ENCODE assay signal across 18 cellular contexts in the genomic region with DNA sequence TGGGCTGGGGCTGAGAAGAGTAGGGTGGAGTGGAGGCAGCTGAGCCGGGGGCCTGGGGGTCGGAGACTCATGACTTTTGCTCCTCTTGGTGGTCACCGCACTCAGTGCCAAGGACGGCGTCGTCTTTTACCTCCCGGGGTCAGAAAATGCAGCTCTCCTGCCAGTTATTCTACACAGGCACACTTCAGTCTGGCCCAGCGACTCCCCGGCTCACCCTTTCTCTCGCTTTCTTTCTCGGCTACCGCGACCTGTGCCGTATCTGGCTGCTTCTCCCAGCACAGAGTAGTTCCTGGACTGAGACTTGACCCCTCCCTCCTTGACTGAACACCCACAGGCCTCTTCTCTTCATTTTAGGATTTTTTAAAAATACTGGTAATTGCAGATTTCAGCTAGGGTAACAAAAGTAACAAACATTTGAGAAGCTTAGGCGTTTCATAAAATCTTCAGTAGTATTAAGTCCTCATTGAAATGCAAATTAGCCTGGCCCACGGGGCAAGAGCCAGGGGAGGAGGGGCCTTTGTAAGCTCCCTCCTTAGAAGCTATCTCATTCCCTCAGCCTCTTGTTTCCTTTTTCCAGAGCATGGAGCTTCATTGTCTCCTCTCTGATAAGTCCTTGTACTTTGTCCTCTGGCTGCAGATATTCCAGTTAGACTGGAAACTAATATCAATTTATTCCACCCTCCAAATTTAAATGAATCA. TPM values are rescaled to one million over a fixed set of nuclear protein-coding genes. Genes with fewer than 3 reads are reported as not detected.
DNase-seq lines count a peak whose midpoint lies in the region; ATAC-seq, FAIRE-seq and TF ChIP-seq lines count a peak whose summit lies in the region.
"Had no signal": no experiment of that assay in that cellular context is flagged by ENCODE, and none has a peak within 500 bp of the region (broad histone marks: within the 10 kb centered on the region; RNA-seq: fewer than 3 reads in every experiment).

No MANE protein-coding gene starts in this region.

- H2BK15ac ChIP-seq in H9 (ENCODE audit: low read depth, low read length), result no peak overlapping the region
- H2BK15ac ChIP-seq in mesendoderm (replicated peaks; ENCODE audit: low read depth), result no peak overlapping the region

- H3K27ac Mint-ChIP-seq in CD4-positive, alpha-beta T cell, result no peak overlapping the region
- H3K27ac Mint-ChIP-seq in H9 (peak overlapping the region in 1 of 3 experiments; percentile 68; a peak in 1 of 7 replicates), astrocyte (ENCODE audit: unreplicated experiment) (peak overlapping the region; percentile 26)

- no peaks in the 10 kb centered on the region for H4K20me1 ChIP-seq in H9 (ENCODE audit: control insufficient read depth, insufficient read depth, insufficient read length)
- no peaks in the 10 kb centered on the region for H4K20me1 ChIP-seq in astrocyte (ENCODE audit: insufficient read depth, low read length)

- CTCF ChIA-PET in CD4-positive, alpha-beta T cell (lab: Charles Lee), result interaction anchor here (1.2 kb wide), 1 partner anchor 17 kb away, joined by 3 read pairs; no protein-coding TSS in a partner anchor

- H3K4me3 ChIP-seq in astrocyte (ENCODE audit: insufficient read depth, low read depth, low read length) (no peak overlapping the region), mesendoderm (ENCODE audit: low read length) (no peak overlapping the region)
- H3K4me3 ChIP-seq: prostate gland, suprapubic skin had no signal

- H3K4me3 Mint-ChIP-seq in CD4-positive, alpha-beta T cell, result peak overlapping the region; percentile 45
- H3K4me3 Mint-ChIP-seq in H9 (peak overlapping the region; percentile 58 to 90), astrocyte (ENCODE audit: unreplicated experiment) (no peak overlapping the region)

- H3K36me3 ChIP-seq in astrocyte (ENCODE audit: insufficient read depth, low read length) (no peaks in the 10 kb centered on the region), mesendoderm (ENCODE audit: control insufficient read depth, insufficient read depth, low read length) (no peaks in the 10 kb centered on the region)
- H3K36me3 ChIP-seq: prostate gland, suprapubic skin had no signal

- no peak for TF ChIP-seq CTCF in CD4-positive, alpha-beta T cell (IDR thresholded peaks at IDR 0.05)
- no peak for TF ChIP-seq CTCF in H9 (conservative IDR thresholded peaks at IDR 0.05)
- no peak for TF ChIP-seq CTCF in astrocyte (IDR thresholded peaks at IDR 0.05; ENCODE audit: insufficient read depth, low read depth, low read length)

- H3K4me2 ChIP-seq in H9 (ENCODE audit: insufficient read depth, insufficient read length, low read length), result peak overlapping the region; percentile 75
- no peak overlapping the region for H3K4me2 ChIP-seq in astrocyte (ENCODE audit: low read length)
- H3K4me2 ChIP-seq in mesendoderm (ENCODE audit: low read length), result peak overlapping the region; percentile 56

- H3K27ac ChIP-seq in CD4-positive, alpha-beta T cell (ENCODE audit: low read depth, low read length), result no peak overlapping the region
- H3K27ac ChIP-seq in H9 (ENCODE audit: insufficient read length, low read depth, low read length) (no peak overlapping the region), astrocyte (ENCODE audit: low read depth, low read length) (no peak overlapping the region), mesendoderm (ENCODE audit: low read depth, low read length) (no peak overlapping the region)
- H3K27ac ChIP-seq: C4-2B, foreskin keratinocyte, prostate gland, suprapubic skin had no signal

- H3K56ac ChIP-seq in H9 (ENCODE audit: insufficient read length, low read depth, low read length), result no peak overlapping the region
- H3K56ac ChIP-seq in mesendoderm (ENCODE audit: low read length), result no peak overlapping the region

- H2BK20ac ChIP-seq in H9 (ENCODE audit: low read depth, low read length, poor library complexity, severe bottlenecking), result no peak overlapping the region

- no CpG with 5 or more reads among the region's 16 CpGs for WGBS in H9 (ENCODE audit: extremely low coverage, insufficient read length, low lambda C conversion rate)
- no CpG with 5 or more reads among the region's 16 CpGs for WGBS in mesendoderm (ENCODE audit: extremely low coverage, insufficient coverage, low lambda C conversion rate)

- no peak overlapping the region for H4K91ac ChIP-seq in H9 (ENCODE audit: insufficient read length, low read depth, low read length)

- no peak overlapping the region for H3K23ac ChIP-seq in H9 (ENCODE audit: insufficient read length, low read depth, low read length)
- no peak overlapping the region for H3K23ac ChIP-seq in mesendoderm (ENCODE audit: low read length)

- peaks cover 15% of the 10 kb centered on the region for H3K23me2 ChIP-seq in H9 (ENCODE audit: insufficient read length, low read depth, low read length, poor library complexity, severe bottlenecking)

- no peak overlapping the region for H3K14ac ChIP-seq in H9 (ENCODE audit: insufficient read depth, low read length)

- no peak for DNase-seq in CD4-positive, alpha-beta T cell
- DNase-seq in H9, result peak; percentile 39
- no peak for DNase-seq in astrocyte (ENCODE audit: low read depth)
- DNase-seq in mesendoderm, result peak; percentile 21
- DNase-seq: effector memory CD4-positive, alpha-beta T cell; foreskin keratinocyte; MM.1S; NCI-H2171 had no signal

- no peak overlapping the region for H3K4ac ChIP-seq in H9 (ENCODE audit: low read depth, low read length)
- H3K4ac ChIP-seq in mesendoderm (ENCODE audit: low read depth, low read length), result no peak overlapping the region

- no peak for ATAC-seq in CD4-positive, alpha-beta T cell (ENCODE audit: poor library complexity)
- ATAC-seq in GM21390 (IDR thresholded peaks at IDR 0.05; ENCODE audit: unreplicated experiment) (no peak), HG03439 (IDR thresholded peaks at IDR 0.05; ENCODE audit: unreplicated experiment) (no peak), GM21786 (IDR thresholded peaks at IDR 0.05; ENCODE audit: unreplicated experiment) (no peak)

- H3K36me3 Mint-ChIP-seq in CD4-positive, alpha-beta T cell (ENCODE audit: low read depth), result no peaks in the 10 kb centered on the region
- H3K36me3 Mint-ChIP-seq in H9 (ENCODE audit: insufficient read depth in 1 of 3, low read depth in 3 of 3) (no peaks in the 10 kb centered on the region; a peak in 1 of 7 replicates), astrocyte (ENCODE audit: low read depth, unreplicated experiment) (no peaks in the 10 kb centered on the region)

- H2BK5ac ChIP-seq in H9 (ENCODE audit: insufficient read length, low read length) (no peak overlapping the region), mesendoderm (ENCODE audit: low read length) (no peak overlapping the region)

- peaks cover 53% of the 10 kb centered on the region for H3K27me3 ChIP-seq in CD4-positive, alpha-beta T cell (ENCODE audit: control insufficient read depth, insufficient read depth, low read length)
- H3K27me3 ChIP-seq in H9 (ENCODE audit: insufficient read depth, low read length), result peaks cover 16% of the 10 kb centered on the region; the same call in 1 of the 2 replicates
- H3K27me3 ChIP-seq in astrocyte (ENCODE audit: insufficient read depth, low read length), result peaks cover 25% of the 10 kb centered on the region
- H3K27me3 ChIP-seq in mesendoderm (ENCODE audit: insufficient read depth, low read length, poor library complexity), result peaks cover 7% of the 10 kb centered on the region

- POLR2A ChIA-PET in CD4-positive, alpha-beta T cell (lab: Charles Lee), result no interaction called here

- no peak overlapping the region for H4K5ac ChIP-seq in H9 (ENCODE audit: insufficient read length, low read depth, low read length)
- no peak overlapping the region for H4K5ac ChIP-seq in mesendoderm (ENCODE audit: low read length)

- H3K4me1 ChIP-seq in H9 (ENCODE audit: insufficient read depth, low read length) (no peaks in the 10 kb centered on the region), astrocyte (ENCODE audit: insufficient read depth, low read length) (no peaks in the 10 kb centered on the region), mesendoderm (ENCODE audit: control insufficient read depth, low read depth, low read length) (no peaks in the 10 kb centered on the region)
- H3K4me1 ChIP-seq: foreskin keratinocyte, prostate gland had no signal

- peaks cover 75% of the 10 kb centered on the region for H3K27me3 Mint-ChIP-seq in CD4-positive, alpha-beta T cell
- H3K27me3 Mint-ChIP-seq in H9 (ENCODE audit: low read depth) (peaks cover 54% of the 10 kb centered on the region), astrocyte (ENCODE audit: low read depth, unreplicated experiment) (peaks cover 76% of the 10 kb centered on the region)

- no peaks in the 10 kb centered on the region for H3K9me3 ChIP-seq in CD4-positive, alpha-beta T cell (ENCODE audit: control insufficient read depth, low read length)
- H3K9me3 ChIP-seq in H9 (ENCODE audit: control insufficient read depth, low read depth, low read length), result no peaks in the 10 kb centered on the region
- H3K9me3 ChIP-seq in astrocyte (ENCODE audit: insufficient read depth, low read depth, low read length), result peaks cover 17% of the 10 kb centered on the region
- H3K9me3 ChIP-seq: prostate gland, suprapubic skin had no signal

- H2AFZ ChIP-seq in H9 (ENCODE audit: low read length) (no peak overlapping the region), astrocyte (ENCODE audit: low read depth, low read length) (no peak overlapping the region)

- H3K18ac ChIP-seq in H9 (ENCODE audit: insufficient read length, low read depth, low read length) (no peak overlapping the region), mesendoderm (ENCODE audit: low read length) (no peak overlapping the region)

- H2BK120ac ChIP-seq in H9 (ENCODE audit: low read depth, low read length, poor library complexity, severe bottlenecking) (no peak overlapping the region), mesendoderm (ENCODE audit: low read depth, low read length) (no peak overlapping the region)

- H3K9me3 Mint-ChIP-seq in CD4-positive, alpha-beta T cell, result no peaks in the 10 kb centered on the region
- no peaks in the 10 kb centered on the region for H3K9me3 Mint-ChIP-seq in H9
- H3K9me3 Mint-ChIP-seq in astrocyte (ENCODE audit: unreplicated experiment), result peaks cover 9% of the 10 kb centered on the region

- H2AK5ac ChIP-seq in H9 (ENCODE audit: insufficient read length, low read length), result no peak overlapping the region
- no peak overlapping the region for H2AK5ac ChIP-seq in mesendoderm (ENCODE audit: low read length)

- H2BK12ac ChIP-seq in H9 (ENCODE audit: insufficient read length, low read depth, low read length), result no peak overlapping the region

- peaks cover 32% of the 10 kb centered on the region for H3K4me1 Mint-ChIP-seq in CD4-positive, alpha-beta T cell (ENCODE audit: low read depth)
- H3K4me1 Mint-ChIP-seq in H9, result peaks cover 19 to 22% of the 10 kb centered on the region in 2 experiments
- peaks cover 4% of the 10 kb centered on the region for H3K4me1 Mint-ChIP-seq in astrocyte (ENCODE audit: low read depth, unreplicated experiment)

- H3K79me2 ChIP-seq in H9 (ENCODE audit: insufficient read depth, low read length) (no peaks in the 10 kb centered on the region), astrocyte (ENCODE audit: insufficient read depth, low read length) (no peaks in the 10 kb centered on the region), mesendoderm (ENCODE audit: control insufficient read depth, insufficient read depth, low read length) (no peaks in the 10 kb centered on the region)

- intact Hi-C loops in CD4-positive, alpha-beta T cell (cut with DNase I, micrococcal nuclease), result no loop called here

- H3K9ac ChIP-seq in H9 (ENCODE audit: extremely low read depth, insufficient read length, low read length) (no peak overlapping the region), astrocyte (ENCODE audit: low read length) (no peak overlapping the region), mesendoderm (ENCODE audit: low read length) (no peak overlapping the region)

- H4K8ac ChIP-seq in H9 (replicated peaks; ENCODE audit: insufficient read length, low read depth, low read length) (no peak overlapping the region), mesendoderm (ENCODE audit: low read depth, low read length) (no peak overlapping the region)

- no peak overlapping the region for H3T11ph ChIP-seq in H9 (ENCODE audit: low read length)

- H3K79me1 ChIP-seq in H9 (ENCODE audit: insufficient read depth, low read depth, low read length, poor library complexity, severe bottlenecking) (no peaks in the 10 kb centered on the region), mesendoderm (ENCODE audit: low read length) (no peaks in the 10 kb centered on the region)

- FAIRE-seq in astrocyte (lab: Jason Lieb, UNC), result no peak
- FAIRE-seq: bronchial epithelial cell had no signal

RNA-seq across cellular contexts. Expression of a gene that starts 1.1 kb away (rescaled TPM):
- total RNA-seq in CD4-positive, alpha-beta T cell, result not detected
- not detected in 2 replicates for total RNA-seq in H9 (2021)
- total RNA-seq in astrocyte, result not detected in 2 replicates
- not detected for polyA plus RNA-seq in mesendoderm (2013, experiment 1 of 2)
- not detected for polyA plus RNA-seq in mesendoderm (2013, experiment 2 of 2)
- total RNA-seq: activated CD8-positive, alpha-beta memory T cell treated with anti-CD3 and anti-CD28 coated beads for 36 hours; bronchial epithelial cell; foreskin keratinocyte; G401; kidney epithelial cell; prostate gland; suprapubic skin had no signal
- polyA plus RNA-seq: foreskin keratinocyte had no signal

Comparison
In these comparisons a context has a peak if more than half of its experiments do, and no peak if none do; other contexts are left out.
1. DNase-seq: peak in H9 (single experiment) and mesendoderm (single experiment); none in CD4-positive, alpha-beta T cell (0 of 10) and astrocyte (single experiment).